ENCODE assay signal across 14 cellular contexts in the genomic region with DNA sequence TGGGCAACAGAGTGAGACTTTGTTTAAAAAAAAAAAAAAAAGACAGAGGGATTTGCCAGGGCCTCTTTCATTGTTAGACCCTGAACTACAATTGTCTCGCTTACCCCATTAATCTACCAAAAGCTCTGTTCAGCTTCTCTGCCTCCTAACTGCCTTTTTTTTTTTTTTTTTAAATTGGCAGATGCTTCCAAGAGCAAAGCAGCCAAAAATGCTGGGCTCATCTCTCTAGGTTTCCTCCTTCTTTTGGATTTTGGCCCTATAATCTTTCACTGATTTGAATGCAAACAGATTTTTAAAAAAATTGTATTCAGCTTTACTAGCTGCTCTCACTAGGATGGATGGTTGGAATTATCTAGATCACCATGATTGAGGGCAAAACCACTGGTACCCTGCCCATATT. TPM values are rescaled to one million over a fixed set of nuclear protein-coding genes. Genes with fewer than 3 reads are reported as not detected.
A peak's percentile ranks its signal among the peaks of the same experiment; 100 is the strongest.
DNase-seq lines count a peak whose midpoint lies in the region; ATAC-seq and TF ChIP-seq lines count a peak whose summit lies in the region.
"Had no signal": no experiment of that assay in that cellular context is flagged by ENCODE, and none has a peak within 500 bp of the region (broad histone marks: within the 10 kb centered on the region; RNA-seq: fewer than 3 reads in every experiment).

No MANE protein-coding gene starts in this region.

- H3K4me1 Mint-ChIP-seq in type B pancreatic cell (ENCODE audit: unreplicated experiment) = no peaks in the 10 kb centered on the region
- no peaks in the 10 kb centered on the region for H3K4me1 Mint-ChIP-seq in nephron progenitor cell
- H3K4me1 Mint-ChIP-seq: B cell had no signal

- H3K4me2 ChIP-seq in IMR-90 (ENCODE audit: low read depth, low read length) = no peak overlapping the region

- TF ChIP-seq CTCF in IMR-90 (conservative IDR thresholded peaks at IDR 0.05; ENCODE audit: low read depth, low read length) (no peak), type B pancreatic cell (conservative IDR thresholded peaks at IDR 0.05) (no peak), nephron progenitor cell (IDR thresholded peaks at IDR 0.05) (no peak)

- peak overlapping the region; percentile 59; the same call in 1 of the 2 replicates for H3K4ac ChIP-seq in IMR-90 (ENCODE audit: low read depth, low read length)

- peaks cover 3 to 12% of the 10 kb centered on the region in 2 experiments; a peak in 2 of 4 replicates for H3K79me1 ChIP-seq in IMR-90 (ENCODE audit: low read depth in 1 of 2, low read length in 2 of 2)

- peak overlapping the region; percentile 51 for H2BK5ac ChIP-seq in IMR-90 (ENCODE audit: low read depth, low read length, poor library complexity, severe bottlenecking)

- H2BK120ac ChIP-seq in IMR-90 (ENCODE audit: low read depth, low read length) = peak overlapping the region; percentile 78; the same call in 1 of the 2 replicates

- H2AFZ ChIP-seq in IMR-90 (replicated peaks; ENCODE audit: low read length, poor library complexity) = no peak overlapping the region

- no peaks in the 10 kb centered on the region for H3K27me3 ChIP-seq in IMR-90 (ENCODE audit: control insufficient read depth, insufficient read depth, low read length)

- no peak overlapping the region for H3K56ac ChIP-seq in IMR-90 (ENCODE audit: extremely low read depth, insufficient read depth, low read length)

- no peak overlapping the region for H3K23ac ChIP-seq in IMR-90 (ENCODE audit: low read depth, low read length)

- ATAC-seq in IMR-90 (ENCODE audit: low read depth) = no peak

- in situ Hi-C loops in IMR-90 (cut with MboI; ENCODE audit: low sequenced_read_pairs) = no loop called here

- H3K4me3 Mint-ChIP-seq in type B pancreatic cell (no peak overlapping the region), nephron progenitor cell (no peak overlapping the region)
- H3K4me3 Mint-ChIP-seq: B cell; CD4-positive, alpha-beta T cell; HFFc6 had no signal

- TF ChIP-seq RAD21 in IMR-90 (IDR thresholded peaks at IDR 0.05; ENCODE audit: low read length) = no peak

- H3K27ac Mint-ChIP-seq in type B pancreatic cell = no peak overlapping the region
- H3K27ac Mint-ChIP-seq in nephron progenitor cell = no peak overlapping the region
- H3K27ac Mint-ChIP-seq: B cell; CD4-positive, alpha-beta T cell; HFFc6 had no signal

- no peak overlapping the region for H4K91ac ChIP-seq in IMR-90 (ENCODE audit: insufficient read depth, low read depth, low read length)

- 0 out of 2 replicates have a peak, but pooled peaks cover 4% of the 10 kb centered on the region for H3K9me1 ChIP-seq in IMR-90 (ENCODE audit: insufficient read depth, low read length)

- no peaks in the 10 kb centered on the region for H3K9me3 ChIP-seq in IMR-90 (ENCODE audit: control insufficient read depth, insufficient read depth, low read length)

- no peak overlapping the region for H3K18ac ChIP-seq in IMR-90 (ENCODE audit: low read depth, low read length)

- dilution Hi-C loops in IMR-90 (cut with HindIII; ENCODE audit: low sequenced_read_pairs, unreplicated experiment) = no loop called here

- H3K36me3 Mint-ChIP-seq in type B pancreatic cell (no peaks in the 10 kb centered on the region), nephron progenitor cell (ENCODE audit: low read depth) (peaks cover 26% of the 10 kb centered on the region)

- H3K4me3 ChIP-seq in IMR-90 (ENCODE audit: insufficient read depth, low read depth, low read length) = no peak overlapping the region

- H3K9me3 Mint-ChIP-seq in type B pancreatic cell (no peaks in the 10 kb centered on the region), nephron progenitor cell (peaks cover 27% of the 10 kb centered on the region)
- H3K9me3 Mint-ChIP-seq: CD4-positive, alpha-beta T cell; HFFc6 had no signal

- no peak overlapping the region; the same call in 1 of the 2 replicates for H2BK20ac ChIP-seq in IMR-90 (ENCODE audit: low read depth, low read length)

- BruUV-seq in IMR-90 (replicated peaks; lab: Mats Ljungman, UMichigan) = no TSS peak

- H3K14ac ChIP-seq in IMR-90 (replicated peaks; ENCODE audit: low read depth, low read length) = peak overlapping the region; percentile 75; the same call in 1 of the 2 replicates

- TF ChIP-seq POLR2A in IMR-90 (IDR thresholded peaks at IDR 0.05; ENCODE audit: low read depth, low read length) = no peak

- POLR2A ChIA-PET in IMR-90 (lab: Charles Lee; ENCODE audit: unreplicated experiment) = no interaction called here

- DNase-seq in IMR-90 = no peak
- DNase-seq in NCI-H446 (lab: John Stamatoyannopoulos, UW) = peak; percentile 51 to 88
- peak; percentile 71 for DNase-seq in cerebellum (ENCODE audit: low spot score)
- peak; percentile 33 for DNase-seq in superior temporal gyrus (ENCODE audit: extremely low spot score)
- no peak for DNase-seq in NK-92 (lab: John Stamatoyannopoulos, UW; ENCODE audit: unreplicated experiment)
- no peak for DNase-seq in type B pancreatic cell (ENCODE audit: extremely low spot score, unreplicated experiment)
- DNase-seq in nephron progenitor cell = no peak
- DNase-seq: CD4-positive, alpha-beta T cell; DMS79 treated with DMSO at 0.1 percent for 48 hours; EL; GDM1; HCEC 1CT; HFFc6 had no signal

- H4K20me1 ChIP-seq in IMR-90 (ENCODE audit: insufficient read depth, low read length) = no peaks in the 10 kb centered on the region

- H3K27me3 Mint-ChIP-seq in type B pancreatic cell = peaks cover 10% of the 10 kb centered on the region
- H3K27me3 Mint-ChIP-seq in nephron progenitor cell (ENCODE audit: low read depth, poor library complexity) = peaks cover 3% of the 10 kb centered on the region

- no peak overlapping the region for H2AK9ac ChIP-seq in IMR-90 (replicated peaks; ENCODE audit: low read depth, low read length, poor library complexity)

- no CpG with 5 or more reads among the region's 1 CpG for WGBS in IMR-90 (ENCODE audit: extremely low coverage in 2 of 2, insufficient read length in 1 of 2), 2 experiments

- H2AK5ac ChIP-seq in IMR-90 (ENCODE audit: low read depth, low read length) = no peak overlapping the region; the same call in 1 of the 2 replicates

- peak overlapping the region; percentile 62; the same call in 1 of the 2 replicates for H4K5ac ChIP-seq in IMR-90 (ENCODE audit: low read depth, low read length)

- peaks cover 10% of the 10 kb centered on the region for H3K4me1 ChIP-seq in IMR-90 (ENCODE audit: control insufficient read depth, insufficient read depth, low read length)

- peak overlapping the region; percentile 61 to 69; a peak in 2 of 4 replicates for H4K8ac ChIP-seq in IMR-90 (ENCODE audit: low read depth in 2 of 2, low read length in 2 of 2)

- intact Hi-C loops in IMR-90 (cut with micrococcal nuclease) = no loop called here

- H3K36me3 ChIP-seq in IMR-90 (ENCODE audit: control insufficient read depth, insufficient read depth, low read length) = no peaks in the 10 kb centered on the region

- peak overlapping the region; percentile 84; the same call in 2 of the 3 replicates for H2BK15ac ChIP-seq in IMR-90 (ENCODE audit: low read depth, low read length)

- no peak overlapping the region for H3K27ac ChIP-seq in IMR-90 (ENCODE audit: insufficient read depth, low read length)

- CTCF ChIA-PET in IMR-90 (lab: Yijun Ruan, JAX) = no interaction called here

- H3K9ac ChIP-seq in IMR-90 (ENCODE audit: low read depth, low read length) = no peak overlapping the region

TF ChIP-seq in IMR-90, 13 proteins besides CTCF, POLR2A, EP300 and RAD21:
- TF ChIP-seq BHLHE40 (IDR thresholded peaks at IDR 0.05; ENCODE audit: low read depth, low read length) (no peak), MXI1 (IDR thresholded peaks at IDR 0.05; ENCODE audit: borderline replicate concordance, low read depth, low read length) (no peak), CEBPB (IDR thresholded peaks at IDR 0.05; ENCODE audit: low read depth, low read length) (no peak), SMC3 (IDR thresholded peaks at IDR 0.05; ENCODE audit: low read depth, low read length) (no peak), FOS (IDR thresholded peaks at IDR 0.05; ENCODE audit: low read depth, low read length) (no peak), CHD1 (IDR thresholded peaks at IDR 0.05; ENCODE audit: low read depth, low read length) (no peak), RFX5 (IDR thresholded peaks at IDR 0.05; ENCODE audit: low read depth, low read length) (no peak), MAZ (IDR thresholded peaks at IDR 0.05; ENCODE audit: borderline replicate concordance, low read depth, low read length) (no peak), MAFK (IDR thresholded peaks at IDR 0.05; ENCODE audit: low read depth, low read length) (no peak), RCOR1 (IDR thresholded peaks at IDR 0.05; ENCODE audit: insufficient replicate concordance, low read length) (no peak), NFE2L2 (IDR thresholded peaks at IDR 0.05; ENCODE audit: low read depth, low read length) (no peak)
- TF ChIP-seq, protein P1, sequence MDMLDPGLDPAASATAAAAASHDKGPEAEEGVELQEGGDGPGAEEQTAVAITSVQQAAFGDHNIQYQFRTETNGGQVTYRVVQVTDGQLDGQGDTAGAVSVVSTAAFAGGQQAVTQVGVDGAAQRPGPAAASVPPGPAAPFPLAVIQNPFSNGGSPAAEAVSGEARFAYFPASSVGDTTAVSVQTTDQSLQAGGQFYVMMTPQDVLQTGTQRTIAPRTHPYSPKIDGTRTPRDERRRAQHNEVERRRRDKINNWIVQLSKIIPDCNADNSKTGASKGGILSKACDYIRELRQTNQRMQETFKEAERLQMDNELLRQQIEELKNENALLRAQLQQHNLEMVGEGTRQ (IDR thresholded peaks at IDR 0.05; ENCODE audit: low read depth, low read length) = no peak
- TF ChIP-seq, protein P2, sequence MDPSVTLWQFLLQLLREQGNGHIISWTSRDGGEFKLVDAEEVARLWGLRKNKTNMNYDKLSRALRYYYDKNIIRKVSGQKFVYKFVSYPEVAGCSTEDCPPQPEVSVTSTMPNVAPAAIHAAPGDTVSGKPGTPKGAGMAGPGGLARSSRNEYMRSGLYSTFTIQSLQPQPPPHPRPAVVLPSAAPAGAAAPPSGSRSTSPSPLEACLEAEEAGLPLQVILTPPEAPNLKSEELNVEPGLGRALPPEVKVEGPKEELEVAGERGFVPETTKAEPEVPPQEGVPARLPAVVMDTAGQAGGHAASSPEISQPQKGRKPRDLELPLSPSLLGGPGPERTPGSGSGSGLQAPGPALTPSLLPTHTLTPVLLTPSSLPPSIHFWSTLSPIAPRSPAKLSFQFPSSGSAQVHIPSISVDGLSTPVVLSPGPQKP (IDR thresholded peaks at IDR 0.05; ENCODE audit: borderline replicate concordance, low read depth, low read length) = no peak

RNA-seq across cellular contexts. Expression of a gene that starts 33.2 kb away (rescaled TPM):
- 3.2 and 3.6 TPM in 2 replicates for total RNA-seq in IMR-90 (2012; rRNA removed)
- 1.7 and 1.8 TPM in 2 replicates for polyA plus RNA-seq in IMR-90 (2012; rRNA removed)
- 0.27 and 0.81 TPM in 2 replicates for polyA plus RNA-seq in IMR-90 (2012; cell fraction: cytosol; rRNA removed)
- polyA plus RNA-seq in IMR-90 (2012; cell fraction: nucleus; rRNA removed; ENCODE audit: low replicate concordance) = 0.98 and 7.4 TPM in 2 replicates
- 45.1 TPM for total RNA-seq in cerebellum
- total RNA-seq in type B pancreatic cell (ENCODE audit: low replicate concordance) = 4.3 and 4.4 TPM in 2 replicates

Comparison
In these comparisons a context has a peak if more than half of its experiments do, and no peak if none do; other contexts are left out.
1. DNase-seq: peak in NCI-H446 (2 of 2), cerebellum (single experiment) and superior temporal gyrus (single experiment); none in IMR-90 (single experiment), NK-92 (single experiment), type B pancreatic cell (single experiment) and nephron progenitor cell (single experiment).